In the genomic region with DNA sequence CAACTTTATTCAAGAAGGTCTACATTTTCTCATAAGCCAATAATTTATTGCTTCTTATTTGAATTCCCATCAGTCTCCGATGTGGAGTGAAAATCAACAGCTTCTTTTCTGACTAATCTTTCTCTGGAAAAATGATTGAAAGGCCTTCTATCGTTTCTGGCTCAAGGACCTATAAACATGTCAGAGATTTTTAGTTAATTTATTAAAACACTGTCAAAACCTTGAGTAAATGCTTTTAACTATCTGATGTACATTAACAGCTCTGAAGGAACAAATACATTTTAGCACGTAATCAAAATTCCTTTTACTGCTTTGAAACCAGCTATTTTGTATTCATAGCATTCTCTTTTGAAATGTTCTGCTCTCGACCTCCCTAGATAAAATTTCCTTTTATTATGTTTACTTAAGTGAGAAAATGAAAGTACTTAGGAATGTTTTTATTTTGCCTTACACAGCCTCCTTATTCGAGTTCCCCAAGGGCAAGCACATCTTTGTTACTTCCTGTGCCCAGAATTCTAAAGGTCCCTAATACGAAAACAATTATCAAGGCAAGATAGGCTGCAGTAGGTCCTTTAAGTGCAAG, we compare ENCODE assay signal across 9 cellular contexts. TPM values are rescaled to one million over a fixed set of nuclear protein-coding genes. Genes with fewer than 3 reads are reported as not detected.
DNase-seq lines count a peak whose midpoint lies in the region; ATAC-seq and TF ChIP-seq lines count a peak whose summit lies in the region.
"Had no signal": no experiment of that assay in that cellular context is flagged by ENCODE, and none has a peak within 500 bp of the region (broad histone marks: within the 10 kb centered on the region; RNA-seq: fewer than 3 reads in every experiment).

No MANE protein-coding gene starts in this region.

- H4K20me1 ChIP-seq in BLaER1: peaks cover 11% of the 10 kb centered on the region

- H3K36me3 ChIP-seq in BLaER1: no peaks in the 10 kb centered on the region
- no peaks in the 10 kb centered on the region for H3K36me3 ChIP-seq in HUES64 (ENCODE audit: insufficient read depth, low read length)
- no peaks in the 10 kb centered on the region for H3K36me3 ChIP-seq in neuron (ENCODE audit: insufficient read depth, low read length)

- H3K4me1 ChIP-seq in BLaER1 (peaks cover 47% of the 10 kb centered on the region), HUES64 (ENCODE audit: insufficient read depth, low read length) (peaks cover 24% of the 10 kb centered on the region), neuron (ENCODE audit: insufficient read depth, low read length) (peaks cover 33% of the 10 kb centered on the region)

- H3K36me3 Mint-ChIP-seq in brain: no peaks in the 10 kb centered on the region

- peak overlapping the region; percentile 48 for H2AFZ ChIP-seq in neuron (ENCODE audit: low read depth, low read length)

- H3K4me1 Mint-ChIP-seq in brain: peaks cover 56% of the 10 kb centered on the region

- H3K27ac ChIP-seq in BLaER1 (peak overlapping the region; percentile 100), HUES64 (ENCODE audit: low read depth, low read length) (peak overlapping the region; percentile 58; the same call in 1 of the 2 replicates)

- H3K27me3 ChIP-seq in BLaER1 (no peaks in the 10 kb centered on the region), HUES64 (ENCODE audit: insufficient read depth, low read length) (no peaks in the 10 kb centered on the region), neuron (ENCODE audit: insufficient read depth, low read length) (no peaks in the 10 kb centered on the region)

- H3K9me3 ChIP-seq in BLaER1: no peaks in the 10 kb centered on the region
- H3K9me3 ChIP-seq in HUES64 (ENCODE audit: insufficient read depth, low read depth, low read length): no peaks in the 10 kb centered on the region
- no peaks in the 10 kb centered on the region for H3K9me3 ChIP-seq in neuron (ENCODE audit: low read length)

- H3K27ac Mint-ChIP-seq in brain: peak overlapping the region; percentile 27 to 100 (median 93)

- H3K9ac ChIP-seq in BLaER1 (peak overlapping the region; percentile 58; the same call in 1 of the 2 replicates), HUES64 (ENCODE audit: low read depth, low read length) (no peak overlapping the region)

- TF ChIP-seq CTCF in brain (conservative IDR thresholded peaks at IDR 0.05): no peak

- H3K4me3 ChIP-seq in BLaER1: peak overlapping the region; percentile 20; the same call in 1 of the 2 replicates
- H3K4me3 ChIP-seq in HUES64 (ENCODE audit: low read length): no peak overlapping the region
- no peak overlapping the region for H3K4me3 ChIP-seq in neuron (ENCODE audit: low read length)

- H3K9me3 Mint-ChIP-seq in brain: no peaks in the 10 kb centered on the region

- peaks cover 5% of the 10 kb centered on the region for H3K27me3 Mint-ChIP-seq in brain

- no peak for ATAC-seq in HG03469 (IDR thresholded peaks at IDR 0.05; ENCODE audit: unreplicated experiment)

- no peak for DNase-seq in NCI-H2081 (lab: John Stamatoyannopoulos, UW)
- no peak for DNase-seq in activated effector memory CD4-positive, alpha-beta T cell treated with Interleukin-2 at 50 U/mL for 16 hours
- no peak for DNase-seq in stimulated activated CD4-positive, alpha-beta T cell treated with anti-CD3 and anti-CD28 coated beads, Interleukin-4, amount 100 ng/mL, for 24 hours
- DNase-seq: effector CD8-positive, alpha-beta T cell had no signal

- 63% methylated on average over 2 of the region's 6 CpGs for WGBS in HUES64

- H3K4me2 ChIP-seq in BLaER1: peak overlapping the region; percentile 88

- H3K4me3 Mint-ChIP-seq in brain: peak overlapping the region; percentile 50 to 93 (median 75)

RNA-seq across cellular contexts. Expression of gene ZFX, which starts 3.2 kb away (rescaled TPM):
- polyA plus RNA-seq in HUES64 (2013, experiment 1 of 2): 12.6 TPM
- polyA plus RNA-seq in HUES64 (2013, experiment 2 of 2): 13.4 TPM
- 4.4 TPM for polyA plus RNA-seq in brain (ENCODE audit: insufficient read depth, low read depth, low replicate concordance)
